In genomic region chr19:35124098-35125060, GRCh38 we compare ENCODE assay signal across 8 cellular contexts. TPM values are rescaled to one million over a fixed set of nuclear protein-coding genes. Genes with fewer than 3 reads are reported as not detected.
DNase-seq lines count a peak whose midpoint lies in the region; ATAC-seq and TF ChIP-seq lines count a peak whose summit lies in the region.

No MANE protein-coding gene starts in this region.

- H3K9me3 Mint-ChIP-seq in activated naive CD8-positive, alpha-beta T cell treated with anti-CD3 and anti-CD28 coated beads for 36 hours, result no peaks in the 10 kb centered on the region

- no peaks in the 10 kb centered on the region for H3K36me3 ChIP-seq in HUES64 (ENCODE audit: insufficient read depth, low read length)

- no peaks in the 10 kb centered on the region for H3K36me3 Mint-ChIP-seq in activated naive CD8-positive, alpha-beta T cell treated with anti-CD3 and anti-CD28 coated beads for 36 hours

- H3K27me3 ChIP-seq in HUES64 (ENCODE audit: insufficient read depth, low read length), result no peaks in the 10 kb centered on the region

- no peak overlapping the region for H3K9ac ChIP-seq in HUES64 (ENCODE audit: low read depth, low read length)

- intact Hi-C loops in Right ventricle myocardium superior (cut with DNase I), result no loop called here

- peaks cover 12% of the 10 kb centered on the region for H3K4me1 Mint-ChIP-seq in activated naive CD8-positive, alpha-beta T cell treated with anti-CD3 and anti-CD28 coated beads for 36 hours

- H3K27ac Mint-ChIP-seq in activated naive CD8-positive, alpha-beta T cell treated with anti-CD3 and anti-CD28 coated beads for 36 hours, result peak overlapping the region; percentile 0

- WGBS in HUES64, result 95% methylated on average over 42 of the region's 42 CpGs

- H3K4me1 ChIP-seq in HUES64 (ENCODE audit: insufficient read depth, low read length), result peaks cover 12% of the 10 kb centered on the region

- H3K9me3 ChIP-seq in HUES64 (ENCODE audit: insufficient read depth, low read depth, low read length), result no peaks in the 10 kb centered on the region

- DNase-seq in AG08396 (ENCODE audit: low spot score), result peak; percentile 99
- DNase-seq in SKM-1 treated with dmso at 0.1 percent for 144 hours (lab: John Stamatoyannopoulos, UW; ENCODE audit: unreplicated experiment), result peak; percentile 75
- peak; percentile 90 for DNase-seq in activated naive CD8-positive, alpha-beta T cell treated with anti-CD3 and anti-CD28 coated beads for 36 hours
- DNase-seq in Right ventricle myocardium superior, result peak; percentile 95
- DNase-seq in putamen (ENCODE audit: low spot score), result peak; percentile 97
- DNase-seq in ureter (ENCODE audit: low spot score), result peak; percentile 95

- in situ Hi-C loops in GM18951 (cut with MboI; ENCODE audit: low sequenced_read_pairs, unreplicated experiment), result no loop called here

- peak; percentile 78 for TF ChIP-seq POLR2A in GM18951 (IDR thresholded peaks at IDR 0.05; ENCODE audit: extremely low read depth, insufficient read depth, insufficient read length)

- ATAC-seq in Right ventricle myocardium superior (ENCODE audit: poor library complexity), result peak; percentile 97

- H3K4me3 Mint-ChIP-seq in activated naive CD8-positive, alpha-beta T cell treated with anti-CD3 and anti-CD28 coated beads for 36 hours, result peak overlapping the region; percentile 72

- no peak overlapping the region for H3K27ac ChIP-seq in HUES64 (ENCODE audit: low read depth, low read length)

- H3K4me3 ChIP-seq in HUES64 (ENCODE audit: low read length), result peak overlapping the region; percentile 33

- H3K27me3 Mint-ChIP-seq in activated naive CD8-positive, alpha-beta T cell treated with anti-CD3 and anti-CD28 coated beads for 36 hours, result no peaks in the 10 kb centered on the region

RNA-seq across cellular contexts. Expression of gene FXYD3, which starts 8.8 kb away (rescaled TPM):
- not detected for polyA plus RNA-seq in HUES64 (2013, experiment 1 of 2)
- not detected for polyA plus RNA-seq in HUES64 (2013, experiment 2 of 2)
- total RNA-seq in activated naive CD8-positive, alpha-beta T cell treated with anti-CD3 and anti-CD28 coated beads for 36 hours, result not detected
- total RNA-seq in Right ventricle myocardium superior, result 1.3 TPM
- total RNA-seq in ureter, result 434 TPM

RNA-seq across cellular contexts. Expression of gene LGI4, which starts 10.5 kb away (rescaled TPM):
- polyA plus RNA-seq in HUES64 (2013, experiment 1 of 2), result 1.4 TPM
- 3.4 TPM for polyA plus RNA-seq in HUES64 (2013, experiment 2 of 2)
- not detected for total RNA-seq in activated naive CD8-positive, alpha-beta T cell treated with anti-CD3 and anti-CD28 coated beads for 36 hours
- total RNA-seq in Right ventricle myocardium superior (8.1 TPM), ureter (15.5 TPM)

RNA-seq across cellular contexts. Expression of gene FXYD1, which starts 14.2 kb away (rescaled TPM):
- polyA plus RNA-seq in HUES64 (2013, experiment 1 of 2), result 4.7 TPM
- 9.3 TPM for polyA plus RNA-seq in HUES64 (2013, experiment 2 of 2)
- 1 to 10 TPM; 1.1 TPM for total RNA-seq in activated naive CD8-positive, alpha-beta T cell treated with anti-CD3 and anti-CD28 coated beads for 36 hours
- total RNA-seq in Right ventricle myocardium superior (580 TPM), ureter (50.2 TPM)

RNA-seq across cellular contexts. Expression of gene FXYD7, which starts 18.7 kb away (rescaled TPM):
- 11.0 TPM for polyA plus RNA-seq in HUES64 (2013, experiment 1 of 2)
- 14.4 TPM for polyA plus RNA-seq in HUES64 (2013, experiment 2 of 2)
- under 1 TPM; 0.54 to 0.62 TPM for total RNA-seq in activated naive CD8-positive, alpha-beta T cell treated with anti-CD3 and anti-CD28 coated beads for 36 hours
- total RNA-seq in Right ventricle myocardium superior, result not detected
- total RNA-seq in ureter, result 0.62 TPM

RNA-seq across cellular contexts. Expression of gene FXYD5, which starts 30.2 kb away (rescaled TPM):
- polyA plus RNA-seq in HUES64 (2013, experiment 1 of 2), result 75.1 TPM
- polyA plus RNA-seq in HUES64 (2013, experiment 2 of 2), result 102 TPM
- total RNA-seq in activated naive CD8-positive, alpha-beta T cell treated with anti-CD3 and anti-CD28 coated beads for 36 hours, result 100 to 1,000 TPM; 272 to 275 TPM
- total RNA-seq in Right ventricle myocardium superior, result 20.9 TPM
- 136 TPM for total RNA-seq in ureter

Comparison
In these comparisons a context has a peak if more than half of its experiments do, and no peak if none do; other contexts are left out.
1. RNA of gene FXYD3, which starts 8.8 kb away (total RNA-seq): 434 TPM in ureter (single experiment); 1.3 TPM in Right ventricle myocardium superior (single experiment) and not detected in activated naive CD8-positive, alpha-beta T cell treated with anti-CD3 and anti-CD28 coated beads for 36 hours; every median in the first group is over 100 times any median in the second.
2. RNA of gene FXYD1, which starts 14.2 kb away (total RNA-seq): 580 TPM in Right ventricle myocardium superior (single experiment) and 50.2 TPM in ureter (single experiment); 1.1 TPM in activated naive CD8-positive, alpha-beta T cell treated with anti-CD3 and anti-CD28 coated beads for 36 hours; every median in the first group is over 10 times any median in the second.
3. Peak in every context shown above with its lines, with median percentiles within 50 percentile points of each other: DNase-seq.